In the genomic region with DNA sequence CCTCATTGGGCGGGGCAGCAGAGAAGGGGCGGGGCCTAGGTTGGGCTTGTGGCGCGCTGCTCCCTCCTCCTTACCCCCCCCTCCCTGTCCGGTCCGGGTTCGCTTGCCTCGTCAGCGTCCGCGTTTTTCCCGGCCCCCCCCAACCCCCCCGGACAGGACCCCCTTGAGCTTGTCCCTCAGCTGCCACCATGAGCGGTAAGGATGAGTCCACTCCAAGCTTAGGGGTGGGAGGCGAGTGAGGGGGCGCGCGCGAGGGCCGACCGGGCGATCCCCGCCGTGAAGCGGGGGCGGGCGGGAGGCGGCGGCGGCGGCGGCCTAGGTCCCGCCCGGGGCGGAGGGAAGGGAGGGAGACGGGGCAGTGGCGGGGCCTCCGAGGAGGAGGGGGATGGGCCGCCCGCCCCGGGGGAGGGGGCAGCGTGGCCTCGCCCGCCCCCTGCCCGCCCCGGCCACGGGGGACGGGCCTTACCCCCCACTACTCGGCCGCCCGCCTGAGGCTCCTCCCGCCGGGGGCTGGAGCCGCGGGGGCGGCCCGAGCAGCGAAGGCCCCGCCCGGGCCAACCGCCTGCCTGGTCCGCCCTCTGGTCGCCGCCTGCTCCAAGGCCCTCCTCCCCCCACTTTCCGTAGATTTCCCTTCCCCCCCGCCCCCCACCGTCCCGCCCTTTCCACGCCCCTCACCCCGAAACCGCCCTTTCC, we compare ENCODE assay signal across 8 cellular contexts. TPM values are rescaled to one million over a fixed set of nuclear protein-coding genes. Genes with fewer than 3 reads are reported as not detected.
DNase-seq lines count a peak whose midpoint lies in the region; ATAC-seq, FAIRE-seq and TF ChIP-seq lines count a peak whose summit lies in the region.

SP1 (plus strand) TSS at position 73 of the 693 bp plus-strand sequence; CDS start at position 189, 116 bp downstream.

- peak within 1 kb of the TSS; percentile 90 for H3K9ac ChIP-seq in keratinocyte (ENCODE audit: control insufficient read depth, extremely low read depth, insufficient read depth, low read length)

- peak; percentile 44 for ATAC-seq in GM19023 (IDR thresholded peaks at IDR 0.05; ENCODE audit: unreplicated experiment)
- peak; percentile 37 for ATAC-seq in HG03196 (IDR thresholded peaks at IDR 0.05; ENCODE audit: unreplicated experiment)
- ATAC-seq in activated CD4-positive, CD25-positive, alpha-beta regulatory T cell treated with anti-CD3 and anti-CD28 coated beads, Interleukin-2, amount 50 U/mL, for 24 hours: peak; percentile 36 to 40

- H3K27ac ChIP-seq in ACC112 (ENCODE audit: low read depth, low read length) (peak within 1 kb of the TSS; percentile 97), keratinocyte (ENCODE audit: control insufficient read depth, insufficient read depth, low read length) (peak within 1 kb of the TSS; percentile 95)

- H3K36me3 ChIP-seq in ACC112 (ENCODE audit: insufficient read depth, low read length) (peaks cover 17% of the 10 kb centered on the region; the same call in 1 of the 2 replicates), keratinocyte (ENCODE audit: control insufficient read depth in 2 of 2, extremely low read depth in 1 of 2, insufficient read depth in 2 of 2, low read length in 2 of 2) (peaks cover 0 to 18% of the 10 kb centered on the region in 2 experiments)

- H3K9me3 ChIP-seq in keratinocyte (ENCODE audit: control insufficient read depth, low read depth, low read length): no peaks in the 10 kb centered on the region

- TF ChIP-seq CTCF in keratinocyte (optimal IDR thresholded peaks at IDR 0.05 in 1 of 3, IDR thresholded peaks at IDR 0.05 in 1 of 3, conservative IDR thresholded peaks at IDR 0.05 in 1 of 3; ENCODE audit: extremely low read depth in 1 of 3, insufficient read depth in 2 of 3, low read length in 3 of 3): no peak

- H2AFZ ChIP-seq in ACC112 (ENCODE audit: low read length, unreplicated experiment): peak within 1 kb of the TSS; percentile 83
- H2AFZ ChIP-seq in keratinocyte (ENCODE audit: control insufficient read depth, low read length): peak within 1 kb of the TSS; percentile 96

- H3K27me3 ChIP-seq in ACC112 (ENCODE audit: insufficient read depth, low read length) (no peaks in the 10 kb centered on the region), keratinocyte (ENCODE audit: control insufficient read depth, extremely low read depth, insufficient read depth, low read length) (no peaks in the 10 kb centered on the region)

- dilution Hi-C loops in keratinocyte (cut with MboI; ENCODE audit: extremely low pct_ligation_motif_present, low sequenced_read_pairs): no loop called here

- DNase-seq in NCI-H345 (lab: John Stamatoyannopoulos, UW) (peak; percentile 95), keratinocyte (ENCODE audit: low read depth, low spot score) (peak; percentile 55)
- peak; percentile 86 for DNase-seq in central memory CD4-positive, alpha-beta T cell
- DNase-seq in stimulated activated CD4-positive, alpha-beta T cell treated with anti-CD3 and anti-CD28 coated beads, Interleukin-15, amount 100 ng/mL, for 24 hours: peak; percentile 92

- H3K4me3 ChIP-seq in ACC112 (ENCODE audit: low read depth, low read length) (peak within 1 kb of the TSS; percentile 81), keratinocyte (ENCODE audit: control insufficient read depth in 2 of 3, extremely low read depth in 1 of 3, insufficient read depth in 2 of 3, low read depth in 1 of 3, low read length in 3 of 3) (peak within 1 kb of the TSS; percentile 45 to 82 (median 74))

- H4K20me1 ChIP-seq in keratinocyte (ENCODE audit: control insufficient read depth, extremely low read depth, insufficient read depth, low read length): peaks cover 10% of the 10 kb centered on the region

- H3K9me1 ChIP-seq in keratinocyte (ENCODE audit: control insufficient read depth, extremely low read depth, insufficient read depth, low read length): peaks cover 5% of the 10 kb centered on the region

- no peak for FAIRE-seq in keratinocyte (lab: Jason Lieb, UNC)

- peaks cover 41% of the 10 kb centered on the region for H3K4me1 ChIP-seq in ACC112 (ENCODE audit: control insufficient read depth, insufficient read depth, low read length, unreplicated experiment)
- H3K4me1 ChIP-seq in keratinocyte (ENCODE audit: control insufficient read depth, extremely low read depth, insufficient read depth, low read length): peaks cover 40% of the 10 kb centered on the region

- peak within 1 kb of the TSS; percentile 99 for H3K4me2 ChIP-seq in keratinocyte (ENCODE audit: control insufficient read depth, extremely low read depth, insufficient read depth, low read depth, low read length)

- H3K79me2 ChIP-seq in ACC112 (ENCODE audit: control insufficient read depth, insufficient read depth, low read length, unreplicated experiment): peaks cover 40% of the 10 kb centered on the region
- peaks cover 25% of the 10 kb centered on the region for H3K79me2 ChIP-seq in keratinocyte (ENCODE audit: control insufficient read depth, insufficient read depth, low read length)

RNA-seq across cellular contexts. Expression of gene SP1, which starts in this region (rescaled TPM):
- 30.7 to 34.5 TPM (median 31.2 TPM) in 3 replicates for polyA plus RNA-seq in keratinocyte
- 9.3 TPM for polyA plus RNA-seq in keratinocyte (2011; ENCODE audit: low read depth)
- 14.5 and 20.1 TPM in 2 replicates for polyA plus RNA-seq in keratinocyte (2011; cell fraction: cytosol; rRNA removed)
- polyA plus RNA-seq in keratinocyte (2011; cell fraction: nucleus; rRNA removed): 38.4 and 41.8 TPM in 2 replicates
- 16.6 and 21.3 TPM in 2 replicates for polyA plus RNA-seq in keratinocyte (2012; ENCODE audit: low replicate concordance)
- 68.7 to 128 TPM (median 106 TPM) in 3 replicates for polyA minus RNA-seq in keratinocyte
- polyA minus RNA-seq in keratinocyte (2011; cell fraction: cytosol; rRNA and poly(A)+ RNA removed): 29.0 TPM
- polyA minus RNA-seq in keratinocyte (2011; cell fraction: nucleus; rRNA and poly(A)+ RNA removed): 32.4 and 49.2 TPM in 2 replicates

Comparison
In these comparisons a context has a peak if more than half of its experiments do, and no peak if none do; other contexts are left out.
1. Peak in every context shown above with its lines: DNase-seq, ATAC-seq, H3K4me3 ChIP-seq and H3K27ac ChIP-seq.